ENCODE assay signal across 13 cellular contexts in the genomic region with DNA sequence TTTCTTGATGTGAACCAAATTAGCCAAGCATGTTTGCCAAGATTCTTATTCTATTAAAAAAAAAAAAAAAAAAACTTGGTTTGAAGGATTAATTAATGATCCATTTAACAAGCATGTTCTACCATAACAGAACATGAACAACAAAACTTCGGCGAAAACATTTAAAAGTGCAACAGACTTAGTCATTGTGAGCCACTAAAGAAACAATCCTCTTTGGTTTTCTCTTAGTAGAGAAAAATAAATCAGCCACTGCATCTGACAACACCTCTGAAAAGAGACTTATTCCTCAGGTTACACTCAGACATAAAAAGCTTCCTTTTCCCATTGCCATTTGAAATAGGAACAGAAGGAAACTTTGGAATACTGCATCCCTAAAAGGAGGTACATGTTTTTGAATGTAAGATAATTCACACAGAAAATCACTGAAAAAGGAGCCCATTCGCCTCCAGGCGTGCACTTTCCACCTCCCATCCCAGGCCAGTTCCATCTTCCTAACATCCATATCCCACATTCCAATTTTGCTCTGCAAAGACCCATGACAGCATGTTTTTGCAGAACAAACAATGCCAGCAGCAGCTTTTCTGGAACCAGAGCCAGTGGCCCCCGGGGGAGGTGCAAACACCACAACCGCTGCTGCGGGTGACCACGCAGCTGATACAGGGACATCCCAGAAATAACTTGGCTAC.
DNase-seq lines count a peak whose midpoint lies in the region; ATAC-seq and TF ChIP-seq lines count a peak whose summit lies in the region.
"Had no signal": no experiment of that assay in that cellular context is flagged by ENCODE, and none has a peak within 500 bp of the region (broad histone marks: within the 10 kb centered on the region; RNA-seq: fewer than 3 reads in every experiment).

No MANE protein-coding gene starts in this region.

- H3K4me1 ChIP-seq in left ventricle myocardium inferior: peaks cover 56% of the 10 kb centered on the region
- H3K4me1 ChIP-seq in smooth muscle cell (ENCODE audit: low read depth): peaks cover 16% of the 10 kb centered on the region

- peaks cover 28% of the 10 kb centered on the region for H3F3A ChIP-seq in smooth muscle cell (ENCODE audit: low read depth)

- H3K27me3 ChIP-seq in left ventricle myocardium inferior (ENCODE audit: low read depth) (no peaks in the 10 kb centered on the region), smooth muscle cell (ENCODE audit: low read depth) (no peaks in the 10 kb centered on the region)
- H3K27me3 ChIP-seq: Peyer's patch had no signal

- H3K4me3 ChIP-seq in left ventricle myocardium inferior (no peak overlapping the region), smooth muscle cell (no peak overlapping the region)
- H3K4me3 ChIP-seq: Peyer's patch had no signal

- no peak overlapping the region for H2AFZ ChIP-seq in smooth muscle cell (ENCODE audit: low read depth)

- no peak for ATAC-seq in HG02870 (IDR thresholded peaks at IDR 0.05; ENCODE audit: unreplicated experiment)
- ATAC-seq: stimulated activated naive CD8-positive, alpha-beta T cell treated with anti-CD3 and anti-CD28 coated beads, Interleukin-15, Interleukin-2, amounts not matched to agents 100 U/mL and 50 U/mL, for 24 hours had no signal

- TF ChIP-seq CTCF in left ventricle myocardium inferior (IDR thresholded peaks at IDR 0.05; ENCODE audit: borderline replicate concordance): no peak
- no peak for TF ChIP-seq CTCF in smooth muscle cell (IDR thresholded peaks at IDR 0.05; ENCODE audit: borderline replicate concordance, insufficient read depth, poor library complexity, severe bottlenecking)

- H3K9me3 ChIP-seq in left ventricle myocardium inferior (replicated peaks) (no peaks in the 10 kb centered on the region), smooth muscle cell (replicated peaks; ENCODE audit: low read depth) (no peaks in the 10 kb centered on the region)
- H3K9me3 ChIP-seq: Peyer's patch had no signal

- WGBS in smooth muscle cell (ENCODE audit: low lambda C conversion rate): 54% methylated on average over 8 of the region's 8 CpGs

- no peak overlapping the region for H3K9ac ChIP-seq in smooth muscle cell (ENCODE audit: low read depth)

- intact Hi-C loops in left ventricle myocardium inferior (cut with micrococcal nuclease): no loop called here

- H3K4me2 ChIP-seq in smooth muscle cell: peak overlapping the region; percentile 13

- H3K36me3 ChIP-seq in left ventricle myocardium inferior (peaks cover 52% of the 10 kb centered on the region), smooth muscle cell (ENCODE audit: low read depth) (peaks cover 1% of the 10 kb centered on the region)

- peaks cover 3% of the 10 kb centered on the region for H4K20me1 ChIP-seq in smooth muscle cell (ENCODE audit: low read depth)

- H3K27ac ChIP-seq in left ventricle myocardium inferior (replicated peaks): peak overlapping the region; percentile 71
- peak overlapping the region; percentile 100 for H3K27ac ChIP-seq in smooth muscle cell (ENCODE audit: low read depth)
- H3K27ac ChIP-seq: HL-60 had no signal

- DNase-seq in H4 (ENCODE audit: low spot score) (peak; percentile 11), amniotic epithelial cell (ENCODE audit: low read depth) (peak; percentile 80), left ventricle myocardium inferior (peak; percentile 73), smooth muscle cell (lab: John Stamatoyannopoulos, UW; ENCODE audit: unreplicated experiment) (no peak), inferior parietal cortex (ENCODE audit: extremely low spot score) (no peak), HuH-7.5 (ENCODE audit: low spot score) (no peak), NCI-H345 treated with DMSO at 0.1 percent for 48 hours (lab: John Stamatoyannopoulos, UW; ENCODE audit: unreplicated experiment) (no peak)
- DNase-seq: activated naive CD4-positive, alpha-beta T cell; mesendoderm; Peyer's patch; stimulated activated naive CD8-positive, alpha-beta T cell treated with anti-CD3 and anti-CD28 coated beads, Interleukin-15, Interleukin-2, amounts not matched to agents 100 U/mL and 50 U/mL, for 24 hours had no signal

- H3K79me2 ChIP-seq in smooth muscle cell (ENCODE audit: low read depth): peaks cover 14% of the 10 kb centered on the region

Comparison
In these comparisons a context has a peak if more than half of its experiments do, and no peak if none do; other contexts are left out.
1. DNase-seq: peak in H4 (single experiment), amniotic epithelial cell (single experiment) and left ventricle myocardium inferior (single experiment); none in smooth muscle cell (single experiment), inferior parietal cortex (single experiment), HuH-7.5 (single experiment) and NCI-H345 treated with DMSO at 0.1 percent for 48 hours (single experiment).